1 cellular context compared by ENCODE assay signal in the genomic region with DNA sequence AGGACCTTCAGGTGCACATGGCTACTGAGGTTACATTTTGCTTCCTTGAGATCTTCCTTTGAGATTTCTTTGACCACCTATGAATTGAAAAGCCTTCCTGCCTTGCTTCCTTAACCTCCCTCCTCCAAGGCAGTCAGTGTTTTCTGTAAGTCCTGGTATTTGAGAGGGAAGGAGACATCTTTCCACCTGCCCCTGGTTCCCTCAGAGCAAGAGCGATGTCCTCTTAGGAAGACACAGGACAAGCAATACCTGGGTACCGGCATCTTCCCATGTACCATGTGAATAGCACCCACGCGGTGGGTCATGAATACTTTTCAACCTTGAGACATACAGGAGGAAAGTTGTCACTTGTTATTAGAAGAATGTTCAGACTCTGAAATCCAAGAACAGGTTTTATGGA.
TF ChIP-seq lines count a peak whose summit lies in the region.

No MANE protein-coding gene starts in this region.

TF ChIP-seq in WTC11, 78 proteins besides CTCF, POLR2A, EP300 and RAD21 (continued from another document):
- TF ChIP-seq, protein P1, sequence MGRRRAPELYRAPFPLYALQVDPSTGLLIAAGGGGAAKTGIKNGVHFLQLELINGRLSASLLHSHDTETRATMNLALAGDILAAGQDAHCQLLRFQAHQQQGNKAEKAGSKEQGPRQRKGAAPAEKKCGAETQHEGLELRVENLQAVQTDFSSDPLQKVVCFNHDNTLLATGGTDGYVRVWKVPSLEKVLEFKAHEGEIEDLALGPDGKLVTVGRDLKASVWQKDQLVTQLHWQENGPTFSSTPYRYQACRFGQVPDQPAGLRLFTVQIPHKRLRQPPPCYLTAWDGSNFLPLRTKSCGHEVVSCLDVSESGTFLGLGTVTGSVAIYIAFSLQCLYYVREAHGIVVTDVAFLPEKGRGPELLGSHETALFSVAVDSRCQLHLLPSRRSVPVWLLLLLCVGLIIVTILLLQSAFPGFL (CRISPR knock-in tag; IDR thresholded peaks at IDR 0.05; ENCODE audit: borderline replicate concordance): no peak
- TF ChIP-seq, protein P2, sequence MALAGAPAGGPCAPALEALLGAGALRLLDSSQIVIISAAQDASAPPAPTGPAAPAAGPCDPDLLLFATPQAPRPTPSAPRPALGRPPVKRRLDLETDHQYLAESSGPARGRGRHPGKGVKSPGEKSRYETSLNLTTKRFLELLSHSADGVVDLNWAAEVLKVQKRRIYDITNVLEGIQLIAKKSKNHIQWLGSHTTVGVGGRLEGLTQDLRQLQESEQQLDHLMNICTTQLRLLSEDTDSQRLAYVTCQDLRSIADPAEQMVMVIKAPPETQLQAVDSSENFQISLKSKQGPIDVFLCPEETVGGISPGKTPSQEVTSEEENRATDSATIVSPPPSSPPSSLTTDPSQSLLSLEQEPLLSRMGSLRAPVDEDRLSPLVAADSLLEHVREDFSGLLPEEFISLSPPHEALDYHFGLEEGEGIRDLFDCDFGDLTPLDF (CRISPR knock-in tag; IDR thresholded peaks at IDR 0.05): no peak
- TF ChIP-seq GTF2I (CRISPR knock-in tag; conservative IDR thresholded peaks at IDR 0.05) (no peak), ZNF317 (CRISPR knock-in tag; IDR thresholded peaks at IDR 0.05; ENCODE audit: borderline replicate concordance, low read depth) (no peak), ZNF121 (CRISPR knock-in tag; IDR thresholded peaks at IDR 0.05) (no peak)
- TF ChIP-seq, protein P3, sequence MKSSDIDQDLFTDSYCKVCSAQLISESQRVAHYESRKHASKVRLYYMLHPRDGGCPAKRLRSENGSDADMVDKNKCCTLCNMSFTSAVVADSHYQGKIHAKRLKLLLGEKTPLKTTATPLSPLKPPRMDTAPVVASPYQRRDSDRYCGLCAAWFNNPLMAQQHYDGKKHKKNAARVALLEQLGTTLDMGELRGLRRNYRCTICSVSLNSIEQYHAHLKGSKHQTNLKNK (CRISPR knock-in tag; IDR thresholded peaks at IDR 0.05): no peak
- TF ChIP-seq, protein P4, sequence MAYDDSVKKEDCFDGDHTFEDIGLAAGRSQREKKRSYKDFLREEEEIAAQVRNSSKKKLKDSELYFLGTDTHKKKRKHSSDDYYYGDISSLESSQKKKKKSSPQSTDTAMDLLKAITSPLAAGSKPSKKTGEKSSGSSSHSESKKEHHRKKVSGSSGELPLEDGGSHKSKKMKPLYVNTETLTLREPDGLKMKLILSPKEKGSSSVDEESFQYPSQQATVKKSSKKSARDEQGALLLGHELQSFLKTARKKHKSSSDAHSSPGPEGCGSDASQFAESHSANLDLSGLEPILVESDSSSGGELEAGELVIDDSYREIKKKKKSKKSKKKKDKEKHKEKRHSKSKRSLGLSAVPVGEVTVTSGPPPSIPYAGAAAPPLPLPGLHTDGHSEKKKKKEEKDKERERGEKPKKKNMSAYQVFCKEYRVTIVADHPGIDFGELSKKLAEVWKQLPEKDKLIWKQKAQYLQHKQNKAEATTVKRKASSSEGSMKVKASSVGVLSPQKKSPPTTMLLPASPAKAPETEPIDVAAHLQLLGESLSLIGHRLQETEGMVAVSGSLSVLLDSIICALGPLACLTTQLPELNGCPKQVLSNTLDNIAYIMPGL (CRISPR knock-in tag; IDR thresholded peaks at IDR 0.05): no peak
- TF ChIP-seq, protein P5, sequence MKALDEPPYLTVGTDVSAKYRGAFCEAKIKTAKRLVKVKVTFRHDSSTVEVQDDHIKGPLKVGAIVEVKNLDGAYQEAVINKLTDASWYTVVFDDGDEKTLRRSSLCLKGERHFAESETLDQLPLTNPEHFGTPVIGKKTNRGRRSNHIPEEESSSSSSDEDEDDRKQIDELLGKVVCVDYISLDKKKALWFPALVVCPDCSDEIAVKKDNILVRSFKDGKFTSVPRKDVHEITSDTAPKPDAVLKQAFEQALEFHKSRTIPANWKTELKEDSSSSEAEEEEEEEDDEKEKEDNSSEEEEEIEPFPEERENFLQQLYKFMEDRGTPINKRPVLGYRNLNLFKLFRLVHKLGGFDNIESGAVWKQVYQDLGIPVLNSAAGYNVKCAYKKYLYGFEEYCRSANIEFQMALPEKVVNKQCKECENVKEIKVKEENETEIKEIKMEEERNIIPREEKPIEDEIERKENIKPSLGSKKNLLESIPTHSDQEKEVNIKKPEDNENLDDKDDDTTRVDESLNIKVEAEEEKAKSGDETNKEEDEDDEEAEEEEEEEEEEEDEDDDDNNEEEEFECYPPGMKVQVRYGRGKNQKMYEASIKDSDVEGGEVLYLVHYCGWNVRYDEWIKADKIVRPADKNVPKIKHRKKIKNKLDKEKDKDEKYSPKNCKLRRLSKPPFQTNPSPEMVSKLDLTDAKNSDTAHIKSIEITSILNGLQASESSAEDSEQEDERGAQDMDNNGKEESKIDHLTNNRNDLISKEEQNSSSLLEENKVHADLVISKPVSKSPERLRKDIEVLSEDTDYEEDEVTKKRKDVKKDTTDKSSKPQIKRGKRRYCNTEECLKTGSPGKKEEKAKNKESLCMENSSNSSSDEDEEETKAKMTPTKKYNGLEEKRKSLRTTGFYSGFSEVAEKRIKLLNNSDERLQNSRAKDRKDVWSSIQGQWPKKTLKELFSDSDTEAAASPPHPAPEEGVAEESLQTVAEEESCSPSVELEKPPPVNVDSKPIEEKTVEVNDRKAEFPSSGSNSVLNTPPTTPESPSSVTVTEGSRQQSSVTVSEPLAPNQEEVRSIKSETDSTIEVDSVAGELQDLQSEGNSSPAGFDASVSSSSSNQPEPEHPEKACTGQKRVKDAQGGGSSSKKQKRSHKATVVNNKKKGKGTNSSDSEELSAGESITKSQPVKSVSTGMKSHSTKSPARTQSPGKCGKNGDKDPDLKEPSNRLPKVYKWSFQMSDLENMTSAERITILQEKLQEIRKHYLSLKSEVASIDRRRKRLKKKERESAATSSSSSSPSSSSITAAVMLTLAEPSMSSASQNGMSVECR (CRISPR knock-in tag; IDR thresholded peaks at IDR 0.05; ENCODE audit: borderline replicate concordance): no peak
- TF ChIP-seq, protein P6, sequence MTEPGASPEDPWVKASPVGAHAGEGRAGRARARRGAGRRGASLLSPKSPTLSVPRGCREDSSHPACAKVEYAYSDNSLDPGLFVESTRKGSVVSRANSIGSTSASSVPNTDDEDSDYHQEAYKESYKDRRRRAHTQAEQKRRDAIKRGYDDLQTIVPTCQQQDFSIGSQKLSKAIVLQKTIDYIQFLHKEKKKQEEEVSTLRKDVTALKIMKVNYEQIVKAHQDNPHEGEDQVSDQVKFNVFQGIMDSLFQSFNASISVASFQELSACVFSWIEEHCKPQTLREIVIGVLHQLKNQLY (CRISPR knock-in tag; IDR thresholded peaks at IDR 0.05): no peak
